Comparison of ENCODE assay signal across 11 cellular contexts in genomic region chr5:67095346-67095871, GRCh38.
DNase-seq lines count a peak whose midpoint lies in the region; ATAC-seq, FAIRE-seq and TF ChIP-seq lines count a peak whose summit lies in the region.
"Had no signal": no experiment of that assay in that cellular context is flagged by ENCODE, and none has a peak within 500 bp of the region (broad histone marks: within the 10 kb centered on the region; RNA-seq: fewer than 3 reads in every experiment).

No MANE protein-coding gene starts in this region.

- peak overlapping the region; percentile 75 for H3K4me2 ChIP-seq in astrocyte (ENCODE audit: low read length)
- H3K4me2 ChIP-seq: KMS-11 had no signal

- H3K9me3 Mint-ChIP-seq in astrocyte (ENCODE audit: unreplicated experiment): no peaks in the 10 kb centered on the region
- H3K9me3 Mint-ChIP-seq: activated CD4-positive, alpha-beta T cell treated with anti-CD3 and anti-CD28 coated beads, Interleukin-2, amount 10 ng/mL, durations not matched to agents 7 days and 5 days; CD4-positive, CD25-positive, alpha-beta regulatory T cell had no signal

- H3K9me3 ChIP-seq in astrocyte (ENCODE audit: insufficient read depth, low read depth, low read length): no peaks in the 10 kb centered on the region

- H3K4me3 Mint-ChIP-seq in astrocyte (ENCODE audit: unreplicated experiment): no peak overlapping the region
- H3K4me3 Mint-ChIP-seq: activated CD4-positive, alpha-beta T cell treated with anti-CD3 and anti-CD28 coated beads, Interleukin-2, amount 10 ng/mL, durations not matched to agents 7 days and 5 days; CD4-positive, CD25-positive, alpha-beta regulatory T cell had no signal

- peak overlapping the region; percentile 19 for H2AFZ ChIP-seq in astrocyte (ENCODE audit: low read depth, low read length)

- FAIRE-seq in astrocyte (lab: Jason Lieb, UNC) (no peak), urothelium cell line (lab: Jason Lieb, UNC) (no peak)

- DNase-seq in DMS153 (lab: John Stamatoyannopoulos, UW) (peak; percentile 74), astrocyte (ENCODE audit: low read depth) (peak; percentile 23), left cardiac atrium (peak; percentile 78), pons (ENCODE audit: low spot score) (peak; percentile 75), urothelium cell line (ENCODE audit: low spot score) (no peak), glomerular visceral epithelial cell (ENCODE audit: extremely low spot score) (no peak), GM19238 (ENCODE audit: insufficient read length, low spot score) (no peak)
- DNase-seq: activated CD4-positive, alpha-beta T cell treated with anti-CD3 and anti-CD28 coated beads, Interleukin-2, amount 10 ng/mL, durations not matched to agents 7 days and 5 days; CD4-positive, CD25-positive, alpha-beta regulatory T cell had no signal

- peak overlapping the region; percentile 96 for H3K27ac Mint-ChIP-seq in astrocyte (ENCODE audit: unreplicated experiment)
- H3K27ac Mint-ChIP-seq: activated CD4-positive, alpha-beta T cell treated with anti-CD3 and anti-CD28 coated beads, Interleukin-2, amount 10 ng/mL, durations not matched to agents 7 days and 5 days had no signal

- peaks cover 3% of the 10 kb centered on the region for H3K36me3 ChIP-seq in astrocyte (ENCODE audit: insufficient read depth, low read length)

- peak overlapping the region; percentile 72 for H3K27ac ChIP-seq in astrocyte (ENCODE audit: low read depth, low read length)
- H3K27ac ChIP-seq: KMS-11 had no signal

- H3K4me1 ChIP-seq in astrocyte (ENCODE audit: insufficient read depth, low read length): peaks cover 27% of the 10 kb centered on the region

- peaks cover 2% of the 10 kb centered on the region for H3K36me3 Mint-ChIP-seq in astrocyte (ENCODE audit: low read depth, unreplicated experiment)

- peak; percentile 94 to 98 for ATAC-seq in left cardiac atrium
- no peak for ATAC-seq in HG03108 (IDR thresholded peaks at IDR 0.05; ENCODE audit: unreplicated experiment)

- H3K27me3 Mint-ChIP-seq in astrocyte (ENCODE audit: low read depth, unreplicated experiment): no peaks in the 10 kb centered on the region
- H3K27me3 Mint-ChIP-seq: activated CD4-positive, alpha-beta T cell treated with anti-CD3 and anti-CD28 coated beads, Interleukin-2, amount 10 ng/mL, durations not matched to agents 7 days and 5 days; CD4-positive, CD25-positive, alpha-beta regulatory T cell had no signal

- peaks cover 42% of the 10 kb centered on the region for H3K4me1 Mint-ChIP-seq in astrocyte (ENCODE audit: low read depth, unreplicated experiment)

- H3K4me3 ChIP-seq in astrocyte (ENCODE audit: insufficient read depth, low read depth, low read length): no peak overlapping the region

- intact Hi-C loops in left cardiac atrium (cut with DNase I): loop anchor here (10.0 kb wide), 2 partner anchors 51 to 91 kb away; no protein-coding TSS in a partner anchor

- no peaks in the 10 kb centered on the region for H4K20me1 ChIP-seq in astrocyte (ENCODE audit: insufficient read depth, low read length)

- H3K9ac ChIP-seq in astrocyte (ENCODE audit: low read length): peak overlapping the region; percentile 46
- H3K9ac ChIP-seq: KMS-11 had no signal

- no peak for TF ChIP-seq CTCF in astrocyte (IDR thresholded peaks at IDR 0.05; ENCODE audit: insufficient read depth, low read depth, low read length)

- peaks cover 11% of the 10 kb centered on the region for H3K79me2 ChIP-seq in astrocyte (ENCODE audit: insufficient read depth, low read length)

- H3K27me3 ChIP-seq in astrocyte (ENCODE audit: insufficient read depth, low read length): no peaks in the 10 kb centered on the region

Comparison
In these comparisons a context has a peak if more than half of its experiments do, and no peak if none do; other contexts are left out.
1. DNase-seq: peak in DMS153 (single experiment), astrocyte (single experiment), left cardiac atrium (single experiment) and pons (single experiment); none in urothelium cell line (single experiment), glomerular visceral epithelial cell (single experiment) and GM19238 (single experiment).